ENCODE assay signal across 8 cellular contexts in the genomic region with DNA sequence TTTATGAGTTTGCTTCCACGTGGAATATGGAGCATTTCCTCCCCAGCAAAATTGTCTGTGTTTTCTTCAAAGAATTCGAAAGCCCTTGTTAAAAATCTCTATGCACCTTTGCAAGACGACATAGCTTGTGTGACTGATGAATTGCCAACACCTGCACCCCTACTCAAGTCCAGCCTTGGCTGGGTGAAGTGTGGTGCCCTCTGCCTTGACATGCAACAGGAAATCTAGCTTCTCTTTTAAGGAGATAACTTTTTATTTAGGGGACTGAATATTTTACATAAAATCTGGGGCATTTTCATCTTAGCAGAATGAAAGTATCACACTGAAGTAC. TPM values are rescaled to one million over a fixed set of nuclear protein-coding genes. Genes with fewer than 3 reads are reported as not detected.
DNase-seq lines count a peak whose midpoint lies in the region; ATAC-seq lines count a peak whose summit lies in the region.

No MANE protein-coding gene starts in this region.

- peaks cover 5% of the 10 kb centered on the region for H3K27me3 ChIP-seq in iPS-15b (ENCODE audit: control insufficient read depth, insufficient read depth, low read length)

- DNase-seq in activated naive CD4-positive, alpha-beta T cell treated with anti-CD3 and anti-CD28 coated beads, Interleukin-2, amount 10 ng/mL, durations not matched to agents 7 days and 5 days: peak; percentile 31
- DNase-seq in activated naive CD4-positive, alpha-beta T cell (lab: John Stamatoyannopoulos, UW): no peak
- DNase-seq in activated CD4-positive, alpha-beta memory T cell treated with anti-CD3 and anti-CD28 coated beads, Interleukin-2, amount 10 ng/mL, durations not matched to agents 7 days and 5 days: peak; percentile 21
- no peak for DNase-seq in NCI-H1417 treated with DMSO at 0.1 percent for 48 hours (lab: John Stamatoyannopoulos, UW)
- no peak for DNase-seq in GM03348 (ENCODE audit: low spot score)

- H3K4me1 Mint-ChIP-seq in activated naive CD4-positive, alpha-beta T cell treated with anti-CD3 and anti-CD28 coated beads, Interleukin-2, amount 10 ng/mL, durations not matched to agents 7 days and 5 days: peaks cover 41% of the 10 kb centered on the region
- peaks cover 35% of the 10 kb centered on the region for H3K4me1 Mint-ChIP-seq in activated CD4-positive, alpha-beta memory T cell treated with anti-CD3 and anti-CD28 coated beads, Interleukin-2, amount 10 ng/mL, durations not matched to agents 7 days and 5 days
- H3K4me1 Mint-ChIP-seq in stimulated activated memory B cell treated with anti-CD40 and anti-IgM and Interleukin-4, amounts not matched to agents 10 μg/mL and 1 μg/mL and 100 μg/mL, for 72 hours: peaks cover 49% of the 10 kb centered on the region

- peak overlapping the region; percentile 95 for H3K4me3 ChIP-seq in iPS-15b (ENCODE audit: low read depth, low read length)

- peak overlapping the region; percentile 97 for H3K27ac Mint-ChIP-seq in activated naive CD4-positive, alpha-beta T cell treated with anti-CD3 and anti-CD28 coated beads, Interleukin-2, amount 10 ng/mL, durations not matched to agents 7 days and 5 days
- H3K27ac Mint-ChIP-seq in activated CD4-positive, alpha-beta memory T cell treated with anti-CD3 and anti-CD28 coated beads, Interleukin-2, amount 10 ng/mL, durations not matched to agents 7 days and 5 days: peak overlapping the region; percentile 95
- peak overlapping the region; percentile 99 for H3K27ac Mint-ChIP-seq in stimulated activated memory B cell treated with anti-CD40 and anti-IgM and Interleukin-4, amounts not matched to agents 10 μg/mL and 1 μg/mL and 100 μg/mL, for 72 hours

- CTCF ChIA-PET in activated naive CD4-positive, alpha-beta T cell treated with anti-CD3 and anti-CD28 coated beads, Interleukin-2, amount 10 ng/mL, durations not matched to agents 7 days and 5 days (lab: Charles Lee): interaction anchor here (0.9 to 1.1 kb wide), 5 partner anchors 9 to 242 kb away, joined by 3 to 5 read pairs (median 4); no protein-coding TSS in a partner anchor
- CTCF ChIA-PET in activated CD4-positive, alpha-beta memory T cell treated with anti-CD3 and anti-CD28 coated beads, Interleukin-2, amount 10 ng/mL, durations not matched to agents 7 days and 5 days (lab: Charles Lee): interaction anchor here (0.7 to 2.3 kb wide), 3 partner anchors 8 to 122 kb away, joined by 3 to 9 read pairs (median 3); no protein-coding TSS in a partner anchor

- no peaks in the 10 kb centered on the region for H3K9me3 Mint-ChIP-seq in activated naive CD4-positive, alpha-beta T cell treated with anti-CD3 and anti-CD28 coated beads, Interleukin-2, amount 10 ng/mL, durations not matched to agents 7 days and 5 days
- H3K9me3 Mint-ChIP-seq in activated CD4-positive, alpha-beta memory T cell treated with anti-CD3 and anti-CD28 coated beads, Interleukin-2, amount 10 ng/mL, durations not matched to agents 7 days and 5 days: no peaks in the 10 kb centered on the region
- H3K9me3 Mint-ChIP-seq in stimulated activated memory B cell treated with anti-CD40 and anti-IgM and Interleukin-4, amounts not matched to agents 10 μg/mL and 1 μg/mL and 100 μg/mL, for 72 hours: no peaks in the 10 kb centered on the region

- POLR2A ChIA-PET in activated CD4-positive, alpha-beta memory T cell treated with anti-CD3 and anti-CD28 coated beads, Interleukin-2, amount 10 ng/mL, durations not matched to agents 7 days and 5 days (lab: Charles Lee): interaction anchor here (0.9 to 1.6 kb wide), 4 partner anchors 9 to 381 kb away, joined by 3 to 7 read pairs (median 4); no protein-coding TSS in a partner anchor

- H3K9me3 ChIP-seq in iPS-15b (ENCODE audit: control insufficient read depth, insufficient read depth, low read length): no peaks in the 10 kb centered on the region

- H3K4me3 Mint-ChIP-seq in activated naive CD4-positive, alpha-beta T cell treated with anti-CD3 and anti-CD28 coated beads, Interleukin-2, amount 10 ng/mL, durations not matched to agents 7 days and 5 days: peak overlapping the region; percentile 98
- peak overlapping the region; percentile 97 for H3K4me3 Mint-ChIP-seq in activated CD4-positive, alpha-beta memory T cell treated with anti-CD3 and anti-CD28 coated beads, Interleukin-2, amount 10 ng/mL, durations not matched to agents 7 days and 5 days
- H3K4me3 Mint-ChIP-seq in stimulated activated memory B cell treated with anti-CD40 and anti-IgM and Interleukin-4, amounts not matched to agents 10 μg/mL and 1 μg/mL and 100 μg/mL, for 72 hours: peak overlapping the region; percentile 98

- H3K4me1 ChIP-seq in iPS-15b (ENCODE audit: control insufficient read depth, insufficient read depth, low read length): peaks cover 22% of the 10 kb centered on the region

- H3K36me3 ChIP-seq in iPS-15b (ENCODE audit: control insufficient read depth, insufficient read depth, low read length): no peaks in the 10 kb centered on the region

- no peak for ATAC-seq in stimulated activated memory B cell treated with anti-CD40 and anti-IgM and Interleukin-4, amounts not matched to agents 10 μg/mL and 1 μg/mL and 100 μg/mL, for 72 hours
- no peak for ATAC-seq in HG03442 (IDR thresholded peaks at IDR 0.05; ENCODE audit: unreplicated experiment)

- H3K36me3 Mint-ChIP-seq in activated naive CD4-positive, alpha-beta T cell treated with anti-CD3 and anti-CD28 coated beads, Interleukin-2, amount 10 ng/mL, durations not matched to agents 7 days and 5 days: peaks cover 15% of the 10 kb centered on the region
- H3K36me3 Mint-ChIP-seq in activated CD4-positive, alpha-beta memory T cell treated with anti-CD3 and anti-CD28 coated beads, Interleukin-2, amount 10 ng/mL, durations not matched to agents 7 days and 5 days (ENCODE audit: low read depth): peaks cover 7% of the 10 kb centered on the region
- peaks cover 16% of the 10 kb centered on the region for H3K36me3 Mint-ChIP-seq in stimulated activated memory B cell treated with anti-CD40 and anti-IgM and Interleukin-4, amounts not matched to agents 10 μg/mL and 1 μg/mL and 100 μg/mL, for 72 hours

- H3K27me3 Mint-ChIP-seq in activated naive CD4-positive, alpha-beta T cell treated with anti-CD3 and anti-CD28 coated beads, Interleukin-2, amount 10 ng/mL, durations not matched to agents 7 days and 5 days: no peaks in the 10 kb centered on the region
- H3K27me3 Mint-ChIP-seq in activated CD4-positive, alpha-beta memory T cell treated with anti-CD3 and anti-CD28 coated beads, Interleukin-2, amount 10 ng/mL, durations not matched to agents 7 days and 5 days: peaks cover 12% of the 10 kb centered on the region
- H3K27me3 Mint-ChIP-seq in stimulated activated memory B cell treated with anti-CD40 and anti-IgM and Interleukin-4, amounts not matched to agents 10 μg/mL and 1 μg/mL and 100 μg/mL, for 72 hours: no peaks in the 10 kb centered on the region

- peak overlapping the region; percentile 93 for H3K9ac ChIP-seq in iPS-15b (ENCODE audit: low read depth, low read length)

RNA-seq across cellular contexts. Expression of a gene that starts 0.6 kb away (rescaled TPM):
- total RNA-seq in activated CD4-positive, alpha-beta memory T cell treated with anti-CD3 and anti-CD28 coated beads, Interleukin-2, amount 10 ng/mL, durations not matched to agents 7 days and 5 days: 10 to 100 TPM; 44.0 to 45.1 TPM

RNA-seq across cellular contexts. Expression of a gene that starts 1.4 kb away (rescaled TPM):
- total RNA-seq in activated CD4-positive, alpha-beta memory T cell treated with anti-CD3 and anti-CD28 coated beads, Interleukin-2, amount 10 ng/mL, durations not matched to agents 7 days and 5 days: 10 to 100 TPM; 20.8 to 23.6 TPM

Comparison
In these comparisons a context has a peak if more than half of its experiments do, and no peak if none do; other contexts are left out.
1. DNase-seq: peak in activated naive CD4-positive, alpha-beta T cell treated with anti-CD3 and anti-CD28 coated beads, Interleukin-2, amount 10 ng/mL, durations not matched to agents 7 days and 5 days (single experiment) and activated CD4-positive, alpha-beta memory T cell treated with anti-CD3 and anti-CD28 coated beads, Interleukin-2, amount 10 ng/mL, durations not matched to agents 7 days and 5 days (single experiment); none in activated naive CD4-positive, alpha-beta T cell (0 of 4), NCI-H1417 treated with DMSO at 0.1 percent for 48 hours (single experiment) and GM03348 (single experiment).
2. Peak in every context shown above with its lines, with median percentiles within 50 percentile points of each other: H3K27ac Mint-ChIP-seq and H3K4me3 Mint-ChIP-seq.